Comparison of ENCODE assay signal across 13 cellular contexts in the genomic region with DNA sequence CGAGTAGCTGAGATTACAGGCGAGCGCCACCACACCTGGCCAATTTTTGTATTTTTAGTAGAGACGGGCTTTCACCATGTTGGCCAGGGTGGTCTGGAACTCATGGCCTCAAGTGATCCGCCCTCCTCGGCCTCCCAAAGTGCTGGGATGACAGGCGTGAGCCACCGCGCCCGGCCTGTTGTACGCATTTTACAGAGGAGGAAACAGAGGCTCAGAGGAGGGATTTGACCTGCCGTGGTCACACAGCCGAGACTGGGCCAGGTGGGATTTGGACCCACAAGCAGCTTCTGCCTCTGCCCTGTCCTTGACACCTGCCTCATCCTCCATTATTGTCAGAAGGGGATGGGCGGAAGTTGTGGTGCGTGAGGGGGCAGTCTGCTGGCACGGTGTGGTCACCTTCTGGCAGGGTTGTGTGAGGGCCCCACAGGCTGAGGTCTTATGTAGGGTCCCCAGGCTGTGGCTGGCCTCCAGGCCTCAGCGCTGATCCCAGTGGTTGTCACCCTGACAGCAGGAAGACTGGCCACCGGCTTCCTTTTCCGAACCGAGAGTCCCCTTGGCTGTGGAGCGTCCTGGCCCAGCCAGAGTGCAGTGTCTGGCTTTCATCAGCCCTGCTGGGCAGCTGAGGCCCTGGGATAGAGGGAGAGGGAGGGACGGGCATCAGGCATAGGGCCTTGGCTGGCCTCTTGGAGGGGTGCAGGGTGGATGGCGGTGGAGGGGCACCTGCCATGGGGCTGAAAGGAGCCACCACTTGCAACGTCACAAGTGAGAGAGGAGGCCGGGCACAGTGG. TPM values are rescaled to one million over a fixed set of nuclear protein-coding genes. Genes with fewer than 3 reads are reported as not detected.
A peak's percentile ranks its signal among the peaks of the same experiment; 100 is the strongest.
DNase-seq lines count a peak whose midpoint lies in the region; ATAC-seq, FAIRE-seq and TF ChIP-seq lines count a peak whose summit lies in the region.
"Had no signal": no experiment of that assay in that cellular context is flagged by ENCODE, and none has a peak within 500 bp of the region (broad histone marks: within the 10 kb centered on the region; RNA-seq: fewer than 3 reads in every experiment).

No MANE protein-coding gene starts in this region.

- WGBS in tibial nerve, 2 donors = 77 to 79% methylated on average over 19 to 22 of the region's 25 CpGs

- no peak overlapping the region for H2AFZ ChIP-seq in osteoblast (ENCODE audit: low read length)

- no peak overlapping the region for H3K4me2 ChIP-seq in osteoblast (ENCODE audit: insufficient read depth, low read length)

- H3K79me2 ChIP-seq in osteoblast (ENCODE audit: insufficient read depth, low read length) = peaks cover 97% of the 10 kb centered on the region

- H3K4me1 ChIP-seq in adipocyte (ENCODE audit: control insufficient read depth, insufficient read depth, low read length) (peaks cover 66% of the 10 kb centered on the region), cardiac muscle cell (ENCODE audit: low read depth) (peaks cover 36% of the 10 kb centered on the region), osteoblast (ENCODE audit: insufficient read depth, low read length) (peaks cover 34% of the 10 kb centered on the region), tibial nerve (peaks cover 0 to 89% (median 67%) of the 10 kb centered on the region in 4 donors)

- H3K27me3 ChIP-seq in adipocyte (replicated peaks; ENCODE audit: control insufficient read depth, insufficient read depth, low read length) (no peaks in the 10 kb centered on the region), cardiac muscle cell (no peaks in the 10 kb centered on the region), osteoblast (ENCODE audit: insufficient read depth, low read length) (no peaks in the 10 kb centered on the region), tibial nerve (no peaks in the 10 kb centered on the region)

- no peak for TF ChIP-seq EP300 in tibial nerve (IDR thresholded peaks at IDR 0.05)

- DNase-seq in adipocyte (ENCODE audit: low read depth) (no peak), cardiac muscle cell (ENCODE audit: low read depth in 1 of 2, low spot score in 1 of 2) (peak in 1 of 2 donors; percentile 77), osteoblast (ENCODE audit: insufficient read length, low spot score, missing footprints) (peak; percentile 89), tibial nerve (ENCODE audit: low spot score in 2 of 2) (no peak), GM12891 (ENCODE audit: insufficient read length, low spot score) (no peak), iPS-NIHi11 (ENCODE audit: low spot score) (no peak)
- no peak for DNase-seq in activated CD4-positive, CD25-positive, alpha-beta regulatory T cell (lab: John Stamatoyannopoulos, UW)
- DNase-seq: activated naive CD4-positive, alpha-beta T cell treated with anti-CD3 and anti-CD28 coated beads, Interleukin-2, amount 50 U/mL, for 16 hours; H9; NCI-H1417 treated with DMSO at 0.1 percent for 48 hours; nephron progenitor cell; SHP77 had no signal

- H4K20me1 ChIP-seq in osteoblast (ENCODE audit: insufficient read depth, low read length) = peaks cover 78% of the 10 kb centered on the region

- H3K9ac ChIP-seq in adipocyte (ENCODE audit: low read length) = peak overlapping the region; percentile 72

- no peak overlapping the region for H3K4me3 ChIP-seq in adipocyte (ENCODE audit: low read length)
- no peak overlapping the region for H3K4me3 ChIP-seq in cardiac muscle cell
- no peak overlapping the region for H3K4me3 ChIP-seq in osteoblast (ENCODE audit: insufficient read depth, low read length)
- no peak overlapping the region for H3K4me3 ChIP-seq in tibial nerve

- TF ChIP-seq CTCF in cardiac muscle cell (IDR thresholded peaks at IDR 0.05; ENCODE audit: low read depth, low read length) (no peak), osteoblast (IDR thresholded peaks at IDR 0.05; ENCODE audit: extremely low read depth, low read depth, low read length) (no peak), tibial nerve (IDR thresholded peaks at IDR 0.05) (no peak)

- H3K9me3 ChIP-seq in adipocyte (ENCODE audit: control insufficient read depth, low read length) (no peaks in the 10 kb centered on the region), cardiac muscle cell (ENCODE audit: low read depth) (no peaks in the 10 kb centered on the region), osteoblast (ENCODE audit: low read depth, low read length) (no peaks in the 10 kb centered on the region), tibial nerve (no peaks in the 10 kb centered on the region)

- no peak for ATAC-seq in GM18861 (IDR thresholded peaks at IDR 0.05; ENCODE audit: unreplicated experiment)

- no peak for FAIRE-seq in GM12891 (lab: Jason Lieb, UNC)

- H3K27ac ChIP-seq in cardiac muscle cell (peak overlapping the region; percentile 91), osteoblast (ENCODE audit: low read depth, low read length) (peak overlapping the region; percentile 41), tibial nerve (peak overlapping the region; percentile 73 to 94 (median 84))

- no peak for TF ChIP-seq POLR2A in tibial nerve (IDR thresholded peaks at IDR 0.05)
- TF ChIP-seq POLR2A in GM12891 (IDR thresholded peaks at IDR 0.05; ENCODE audit: low read depth, low read length) = no peak

- peaks cover 19% of the 10 kb centered on the region for H3K36me3 ChIP-seq in adipocyte (ENCODE audit: control insufficient read depth, insufficient read depth, low read length, severe bottlenecking)
- peaks cover 5% of the 10 kb centered on the region for H3K36me3 ChIP-seq in cardiac muscle cell
- peaks cover 16% of the 10 kb centered on the region for H3K36me3 ChIP-seq in osteoblast (ENCODE audit: insufficient read depth, low read length)
- peaks cover 2 to 34% (median 9%) of the 10 kb centered on the region in 3 donors for H3K36me3 ChIP-seq in tibial nerve

TF ChIP-seq in GM12891, 5 proteins besides CTCF, POLR2A, EP300 and RAD21:
- TF ChIP-seq SPI1 (IDR thresholded peaks at IDR 0.05; ENCODE audit: low read depth, low read length) (no peak), POU2F2 (IDR thresholded peaks at IDR 0.05; ENCODE audit: low read depth, low read length) (no peak), PAX5 (IDR thresholded peaks at IDR 0.05; ENCODE audit: insufficient read depth, low read length, severe bottlenecking) (no peak), POLR2AphosphoS5 (IDR thresholded peaks at IDR 0.05; ENCODE audit: low read depth, low read length) (no peak), TAF1 (IDR thresholded peaks at IDR 0.05; ENCODE audit: low read depth, low read length) (no peak)

RNA-seq across cellular contexts. Expression of a gene that starts 20.3 kb away (rescaled TPM):
- total RNA-seq in cardiac muscle cell (29.4 and 46.1 TPM in 2 replicates), osteoblast (57.2 and 61.2 TPM in 2 replicates), tibial nerve (100 to 1,000 TPM; 138 to 200 (median 160) TPM)
- 32.7 and 42.2 TPM in 2 replicates for polyA plus RNA-seq in cardiac muscle cell
- polyA plus RNA-seq in GM12891 (2012; ENCODE audit: low read depth, missing spikeins) = 7.2 TPM

Comparison
In these comparisons a context has a peak if more than half of its experiments do, and no peak if none do; other contexts are left out.
1. H3K27ac ChIP-seq: peak in every context shown above with its lines; median percentile 91 in cardiac muscle cell; 84 in tibial nerve; 41 in osteoblast.